Comparison of ENCODE assay signal across 8 cellular contexts in genomic region chr1:150629115-150629928, GRCh38. TPM values are rescaled to one million over a fixed set of nuclear protein-coding genes. Genes with fewer than 3 reads are reported as not detected.
DNase-seq lines count a peak whose midpoint lies in the region; ATAC-seq and TF ChIP-seq lines count a peak whose summit lies in the region.

ENSA (minus strand) TSS chr1:150629612; CDS start chr1:150629470, 142 bp downstream.

- peak; percentile 85 for TF ChIP-seq POLR2A in GM19193 (IDR thresholded peaks at IDR 0.05; ENCODE audit: extremely low read depth, insufficient read depth, insufficient read length)

- DNase-seq in Ammon's horn (ENCODE audit: low spot score) (peak; percentile 100), NCI-H460 (ENCODE audit: extremely low read depth, low read depth) (peak; percentile 100), cerebellar nuclear complex (lab: John Stamatoyannopoulos, UW) (peak; percentile 96 to 99), islet precursor cell (peak; percentile 100)
- peak; percentile 90 for DNase-seq in activated CD4-positive, CD25-positive, alpha-beta regulatory T cell treated with anti-CD3 and anti-CD28 coated beads, Interleukin-2, amount 50 U/mL, for 72 hours
- peak; percentile 88 to 94 (median 93) for DNase-seq in stimulated activated CD4-positive, alpha-beta T cell treated with anti-CD3 and anti-CD28 coated beads, Interleukin-12 subunit alpha, Interleukin-12 subunit beta, amount 100 ng/mL, for 48 hours (ENCODE audit: low read depth in 2 of 3, low spot score in 1 of 3)

- peak; percentile 92 for ATAC-seq in HG03432 (IDR thresholded peaks at IDR 0.05; ENCODE audit: unreplicated experiment)

RNA-seq across cellular contexts. Expression of gene ENSA, which starts in this region (rescaled TPM):
- total RNA-seq in NCI-H460 (2014; rRNA removed; shearing (Covaris generic)) = 123 and 128 TPM in 2 replicates
- polyA plus RNA-seq in NCI-H460 (2014; cell fraction: nucleus; rRNA removed) = 128 and 134 TPM in 2 replicates

Comparison
In these comparisons a context has a peak if more than half of its experiments do, and no peak if none do; other contexts are left out.
1. Peak in every context shown above with its lines: DNase-seq and ATAC-seq.